In genomic region chr2:23622966-23623665, GRCh38 we compare ENCODE assay signal across 17 cellular contexts.
A peak's percentile ranks its signal among the peaks of the same experiment; 100 is the strongest.
DNase-seq lines count a peak whose midpoint lies in the region; ATAC-seq and TF ChIP-seq lines count a peak whose summit lies in the region.
"Had no signal": no experiment of that assay in that cellular context is flagged by ENCODE, and none has a peak within 500 bp of the region (broad histone marks: within the 10 kb centered on the region; RNA-seq: fewer than 3 reads in every experiment).

No MANE protein-coding gene starts in this region.

- intact Hi-C loops in activated naive CD4-positive, alpha-beta T cell treated with anti-CD3 and anti-CD28 coated beads for 36 hours (cut with micrococcal nuclease): no loop called here

- TF ChIP-seq CTCF in nephron (IDR thresholded peaks at IDR 0.05; ENCODE audit: unreplicated experiment in 3 of 3): no peak

- no peaks in the 10 kb centered on the region for H3K27me3 ChIP-seq in H7 (ENCODE audit: control insufficient read depth, insufficient read depth, low read length)

- H3K4me3 ChIP-seq in H7 (ENCODE audit: insufficient read depth, low read depth, low read length): no peak overlapping the region
- H3K4me3 ChIP-seq: GM23338 had no signal

- no peak overlapping the region for H3K4me3 Mint-ChIP-seq in activated naive CD4-positive, alpha-beta T cell treated with anti-CD3 and anti-CD28 coated beads for 36 hours
- H3K4me3 Mint-ChIP-seq in activated naive CD4-positive, alpha-beta T cell treated with anti-CD3 and anti-CD28 coated beads, Interleukin-2, amount 10 ng/mL, durations not matched to agents 7 days and 5 days: no peak overlapping the region
- H3K4me3 Mint-ChIP-seq in nephron: no peak overlapping the region
- H3K4me3 Mint-ChIP-seq in stimulated activated effector memory CD8-positive, alpha-beta T cell treated with anti-CD3 and anti-CD28 coated beads, Interleukin-12 subunit alpha, Interleukin-12 subunit beta, amount 100 ng/mL, for 72 hours: no peak overlapping the region
- H3K4me3 Mint-ChIP-seq: GM23338 had no signal

- H3K36me3 Mint-ChIP-seq in activated naive CD4-positive, alpha-beta T cell treated with anti-CD3 and anti-CD28 coated beads for 36 hours (ENCODE audit: low read depth): no peaks in the 10 kb centered on the region
- no peaks in the 10 kb centered on the region for H3K36me3 Mint-ChIP-seq in activated naive CD4-positive, alpha-beta T cell treated with anti-CD3 and anti-CD28 coated beads, Interleukin-2, amount 10 ng/mL, durations not matched to agents 7 days and 5 days
- peaks cover 7% of the 10 kb centered on the region for H3K36me3 Mint-ChIP-seq in nephron (ENCODE audit: low read depth)
- H3K36me3 Mint-ChIP-seq in stimulated activated effector memory CD8-positive, alpha-beta T cell treated with anti-CD3 and anti-CD28 coated beads, Interleukin-12 subunit alpha, Interleukin-12 subunit beta, amount 100 ng/mL, for 72 hours: no peaks in the 10 kb centered on the region

- no peaks in the 10 kb centered on the region for H3K36me3 ChIP-seq in H7 (replicated peaks; ENCODE audit: control insufficient read depth, insufficient read depth, low read length)

- H3K9me3 Mint-ChIP-seq in activated naive CD4-positive, alpha-beta T cell treated with anti-CD3 and anti-CD28 coated beads for 36 hours: peaks cover 11% of the 10 kb centered on the region
- H3K9me3 Mint-ChIP-seq in activated naive CD4-positive, alpha-beta T cell treated with anti-CD3 and anti-CD28 coated beads, Interleukin-2, amount 10 ng/mL, durations not matched to agents 7 days and 5 days: peaks cover 9% of the 10 kb centered on the region
- H3K9me3 Mint-ChIP-seq in nephron: peaks cover 6% of the 10 kb centered on the region
- H3K9me3 Mint-ChIP-seq in stimulated activated effector memory CD8-positive, alpha-beta T cell treated with anti-CD3 and anti-CD28 coated beads, Interleukin-12 subunit alpha, Interleukin-12 subunit beta, amount 100 ng/mL, for 72 hours: peaks cover 5% of the 10 kb centered on the region

- peak; percentile 3 for ATAC-seq in stimulated activated effector memory CD8-positive, alpha-beta T cell treated with anti-CD3 and anti-CD28 coated beads, Interleukin-12 subunit alpha, Interleukin-12 subunit beta, amount 100 ng/mL, for 72 hours
- ATAC-seq in GM18511 (IDR thresholded peaks at IDR 0.05; ENCODE audit: unreplicated experiment) (no peak), GM19351 (IDR thresholded peaks at IDR 0.05; ENCODE audit: unreplicated experiment) (no peak)
- ATAC-seq: GM23338, HepG2 had no signal

- H3K27ac Mint-ChIP-seq in activated naive CD4-positive, alpha-beta T cell treated with anti-CD3 and anti-CD28 coated beads for 36 hours: peak overlapping the region; percentile 24
- no peak overlapping the region for H3K27ac Mint-ChIP-seq in activated naive CD4-positive, alpha-beta T cell treated with anti-CD3 and anti-CD28 coated beads, Interleukin-2, amount 10 ng/mL, durations not matched to agents 7 days and 5 days
- peak overlapping the region in 2 of 3 experiments; percentile 67 to 76 for H3K27ac Mint-ChIP-seq in nephron
- no peak overlapping the region for H3K27ac Mint-ChIP-seq in stimulated activated effector memory CD8-positive, alpha-beta T cell treated with anti-CD3 and anti-CD28 coated beads, Interleukin-12 subunit alpha, Interleukin-12 subunit beta, amount 100 ng/mL, for 72 hours
- H3K27ac Mint-ChIP-seq: GM23338 had no signal

- no peaks in the 10 kb centered on the region for H3K27me3 Mint-ChIP-seq in activated naive CD4-positive, alpha-beta T cell treated with anti-CD3 and anti-CD28 coated beads for 36 hours (ENCODE audit: low read depth)
- H3K27me3 Mint-ChIP-seq in activated naive CD4-positive, alpha-beta T cell treated with anti-CD3 and anti-CD28 coated beads, Interleukin-2, amount 10 ng/mL, durations not matched to agents 7 days and 5 days: no peaks in the 10 kb centered on the region
- H3K27me3 Mint-ChIP-seq in nephron (ENCODE audit: low read depth): peaks cover 12% of the 10 kb centered on the region

- CTCF ChIA-PET in activated naive CD4-positive, alpha-beta T cell treated with anti-CD3 and anti-CD28 coated beads for 36 hours (lab: Charles Lee): interaction anchor here (1.4 to 1.5 kb wide), 2 partner anchors 15 to 461 kb away, joined by 4 to 10 read pairs; partner anchors contain the start of gene TP53I3
- CTCF ChIA-PET in activated naive CD4-positive, alpha-beta T cell treated with anti-CD3 and anti-CD28 coated beads, Interleukin-2, amount 10 ng/mL, durations not matched to agents 7 days and 5 days (lab: Charles Lee): interaction anchor here (1.0 kb wide), 1 partner anchor 30 kb away, joined by 4 read pairs; no protein-coding TSS in a partner anchor

- DNase-seq in activated naive CD4-positive, alpha-beta T cell treated with anti-CD3 and anti-CD28 coated beads for 36 hours: no peak
- DNase-seq in activated naive CD4-positive, alpha-beta T cell treated with anti-CD3 and anti-CD28 coated beads, Interleukin-2, amount 10 ng/mL, durations not matched to agents 7 days and 5 days: no peak
- DNase-seq in fibroblast of gingiva (ENCODE audit: low read depth) (peak; percentile 26), H7 (no peak)
- DNase-seq in stimulated activated effector memory CD8-positive, alpha-beta T cell treated with anti-CD3 and anti-CD28 coated beads, Interleukin-12 subunit alpha, Interleukin-12 subunit beta, amount 100 ng/mL, for 72 hours (ENCODE audit: low spot score in 2 of 2): no peak
- DNase-seq: 8988T, C1 segment of cervical spinal cord, DMS79 treated with DMSO at 0.1 percent for 48 hours, KG1, NCI-H146, NCI-H345, NCI-H526 treated with DMSO at 0.1 percent for 48 hours had no signal

- H3K4me1 Mint-ChIP-seq in activated naive CD4-positive, alpha-beta T cell treated with anti-CD3 and anti-CD28 coated beads for 36 hours (ENCODE audit: low read depth): no peaks in the 10 kb centered on the region
- H3K4me1 Mint-ChIP-seq in activated naive CD4-positive, alpha-beta T cell treated with anti-CD3 and anti-CD28 coated beads, Interleukin-2, amount 10 ng/mL, durations not matched to agents 7 days and 5 days: no peaks in the 10 kb centered on the region
- H3K4me1 Mint-ChIP-seq in nephron: peaks cover 75% of the 10 kb centered on the region
- no peaks in the 10 kb centered on the region for H3K4me1 Mint-ChIP-seq in stimulated activated effector memory CD8-positive, alpha-beta T cell treated with anti-CD3 and anti-CD28 coated beads, Interleukin-12 subunit alpha, Interleukin-12 subunit beta, amount 100 ng/mL, for 72 hours

Comparison
In these comparisons a context has a peak if more than half of its experiments do, and no peak if none do; other contexts are left out.
1. H3K27ac Mint-ChIP-seq: peak in activated naive CD4-positive, alpha-beta T cell treated with anti-CD3 and anti-CD28 coated beads for 36 hours (single experiment) and nephron (2 of 3); none in activated naive CD4-positive, alpha-beta T cell treated with anti-CD3 and anti-CD28 coated beads, Interleukin-2, amount 10 ng/mL, durations not matched to agents 7 days and 5 days (single experiment) and stimulated activated effector memory CD8-positive, alpha-beta T cell treated with anti-CD3 and anti-CD28 coated beads, Interleukin-12 subunit alpha, Interleukin-12 subunit beta, amount 100 ng/mL, for 72 hours (single experiment).